In genomic region chr1:101136739-101137138, GRCh38 we compare ENCODE assay signal across 8 cellular contexts.
DNase-seq lines count a peak whose midpoint lies in the region; ATAC-seq and TF ChIP-seq lines count a peak whose summit lies in the region.

No MANE protein-coding gene starts in this region.

- intact Hi-C loops in gastrocnemius medialis (cut with DNase I; ENCODE audit: low total_unique reads) = no loop called here

- TF ChIP-seq POLR2A in gastrocnemius medialis (IDR thresholded peaks at IDR 0.05) = no peak

- no peaks in the 10 kb centered on the region for H3K9me3 ChIP-seq in gastrocnemius medialis

- in situ Hi-C loops in gastrocnemius medialis (cut with MboI; ENCODE audit: low sequenced_read_pairs in 4 of 4) = no loop called here

- no peaks in the 10 kb centered on the region for H3K36me3 ChIP-seq in gastrocnemius medialis

- DNase-seq in HCEC 1CT = peak; percentile 30
- DNase-seq in OCI-M1 (lab: John Stamatoyannopoulos, UW) = peak; percentile 65
- peak; percentile 45 for DNase-seq in glomerular visceral epithelial cell (ENCODE audit: extremely low spot score)
- no peak for DNase-seq in gastrocnemius medialis
- no peak for DNase-seq in NCI-H1930 (lab: John Stamatoyannopoulos, UW)
- no peak for DNase-seq in NCI-H1436 treated with DMSO at 0.1 percent for 48 hours (lab: John Stamatoyannopoulos, UW)

- no peak overlapping the region for H3K27ac ChIP-seq in gastrocnemius medialis

- H3K27me3 ChIP-seq in gastrocnemius medialis = no peaks in the 10 kb centered on the region

- ATAC-seq in GM18517 (IDR thresholded peaks at IDR 0.05; ENCODE audit: unreplicated experiment) = peak; percentile 66
- ATAC-seq in gastrocnemius medialis = no peak
- ATAC-seq in HG03457 (IDR thresholded peaks at IDR 0.05; ENCODE audit: unreplicated experiment) = no peak

- H3K4me3 ChIP-seq in gastrocnemius medialis = no peak overlapping the region

- peak in 1 of 5 experiments; percentile 3 for TF ChIP-seq CTCF in gastrocnemius medialis (IDR thresholded peaks at IDR 0.05 in 4 of 5, conservative IDR thresholded peaks at IDR 0.05 in 1 of 5)

- H3K4me1 ChIP-seq in gastrocnemius medialis = no peaks in the 10 kb centered on the region

Comparison
In these comparisons a context has a peak if more than half of its experiments do, and no peak if none do; other contexts are left out.
1. DNase-seq: peak in HCEC 1CT (single experiment), OCI-M1 (single experiment) and glomerular visceral epithelial cell (single experiment); none in gastrocnemius medialis (0 of 2), NCI-H1930 (0 of 2) and NCI-H1436 treated with DMSO at 0.1 percent for 48 hours (single experiment).